In the genomic region with DNA sequence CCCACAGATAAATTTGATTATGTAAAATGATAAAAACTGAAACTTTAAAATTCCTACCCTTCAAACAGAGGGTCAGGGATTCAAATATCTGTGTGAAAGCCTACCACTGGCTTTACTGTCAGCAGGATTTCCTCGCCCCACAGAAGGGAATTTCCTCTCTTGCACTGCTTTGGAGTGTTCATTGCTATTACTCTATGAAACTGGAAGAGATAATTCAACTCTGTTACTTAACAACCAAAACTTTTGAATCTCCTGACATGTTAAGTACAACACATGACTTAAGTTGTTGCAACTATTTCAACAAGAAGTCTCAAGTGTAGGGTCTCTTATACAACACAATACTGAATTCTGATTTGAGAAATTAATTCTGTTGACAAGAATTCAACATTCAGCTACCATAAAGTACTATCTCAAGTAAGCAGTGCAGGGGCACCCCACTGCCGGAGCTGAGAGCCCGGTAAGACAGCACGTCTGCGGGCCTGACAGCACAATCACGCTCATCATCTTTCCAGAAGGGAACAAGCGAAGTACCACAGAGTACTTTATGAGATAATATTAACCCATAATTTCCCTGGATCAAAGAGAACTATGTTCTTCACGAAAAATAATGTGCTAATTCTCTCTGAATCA, we compare ENCODE assay signal across 1 cellular context.
TF ChIP-seq lines count a peak whose summit lies in the region.

No MANE protein-coding gene starts in this region.

TF ChIP-seq in GM12878, 131 proteins besides CTCF, POLR2A, EP300 and RAD21:
- TF ChIP-seq, protein P1, sequence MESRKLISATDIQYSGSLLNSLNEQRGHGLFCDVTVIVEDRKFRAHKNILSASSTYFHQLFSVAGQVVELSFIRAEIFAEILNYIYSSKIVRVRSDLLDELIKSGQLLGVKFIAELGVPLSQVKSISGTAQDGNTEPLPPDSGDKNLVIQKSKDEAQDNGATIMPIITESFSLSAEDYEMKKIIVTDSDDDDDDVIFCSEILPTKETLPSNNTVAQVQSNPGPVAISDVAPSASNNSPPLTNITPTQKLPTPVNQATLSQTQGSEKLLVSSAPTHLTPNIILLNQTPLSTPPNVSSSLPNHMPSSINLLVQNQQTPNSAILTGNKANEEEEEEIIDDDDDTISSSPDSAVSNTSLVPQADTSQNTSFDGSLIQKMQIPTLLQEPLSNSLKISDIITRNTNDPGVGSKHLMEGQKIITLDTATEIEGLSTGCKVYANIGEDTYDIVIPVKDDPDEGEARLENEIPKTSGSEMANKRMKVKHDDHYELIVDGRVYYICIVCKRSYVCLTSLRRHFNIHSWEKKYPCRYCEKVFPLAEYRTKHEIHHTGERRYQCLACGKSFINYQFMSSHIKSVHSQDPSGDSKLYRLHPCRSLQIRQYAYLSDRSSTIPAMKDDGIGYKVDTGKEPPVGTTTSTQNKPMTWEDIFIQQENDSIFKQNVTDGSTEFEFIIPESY (IDR thresholded peaks at IDR 0.05): no peak
- TF ChIP-seq JUND (IDR thresholded peaks at IDR 0.05; ENCODE audit: low read depth, low read length) (no peak), RBBP5 (conservative IDR thresholded peaks at IDR 0.05) (no peak)
TF ChIP-seq in GM12878: peak in this region for 0.
